In genomic region chr15:56629133-56629532, GRCh38 we compare ENCODE assay signal across 19 cellular contexts.
"Had no signal": no experiment of that assay in that cellular context is flagged by ENCODE, and none has a peak within 500 bp of the region (broad histone marks: within the 10 kb centered on the region; RNA-seq: fewer than 3 reads in every experiment).

No MANE protein-coding gene starts in this region.

- H3K9me3 ChIP-seq: gastrocnemius medialis, heart right ventricle, left lung, mucosa of descending colon, right atrium auricular region, suprapubic skin, thyroid gland, upper lobe of left lung, uterus had no signal

- H3K27ac Mint-ChIP-seq: stimulated activated effector memory CD8-positive, alpha-beta T cell treated with anti-CD3 and anti-CD28 coated beads, Interleukin-12 subunit alpha, Interleukin-12 subunit beta, amount 100 ng/mL, for 72 hours had no signal

- H3K4me3 Mint-ChIP-seq: naive thymus-derived CD8-positive, alpha-beta T cell; stimulated activated effector memory CD8-positive, alpha-beta T cell treated with anti-CD3 and anti-CD28 coated beads, Interleukin-12 subunit alpha, Interleukin-12 subunit beta, amount 100 ng/mL, for 72 hours had no signal

- H3K27me3 Mint-ChIP-seq: naive thymus-derived CD8-positive, alpha-beta T cell had no signal

- H3K27ac ChIP-seq: dorsolateral prefrontal cortex, gastrocnemius medialis, heart right ventricle, left lung, right atrium auricular region, suprapubic skin, thyroid gland, upper lobe of left lung, uterus had no signal

- ATAC-seq: gastrocnemius medialis; heart right ventricle; left lung; mucosa of descending colon; naive thymus-derived CD8-positive, alpha-beta T cell; stimulated activated effector memory CD8-positive, alpha-beta T cell treated with anti-CD3 and anti-CD28 coated beads, Interleukin-12 subunit alpha, Interleukin-12 subunit beta, amount 100 ng/mL, for 72 hours; stimulated activated naive CD8-positive, alpha-beta T cell treated with anti-CD3 and anti-CD28 coated beads, Interleukin-15, Interleukin-2, amounts not matched to agents 100 U/mL and 50 U/mL, for 24 hours had no signal

- H3K4me1 Mint-ChIP-seq: naive thymus-derived CD8-positive, alpha-beta T cell; stimulated activated effector memory CD8-positive, alpha-beta T cell treated with anti-CD3 and anti-CD28 coated beads, Interleukin-12 subunit alpha, Interleukin-12 subunit beta, amount 100 ng/mL, for 72 hours had no signal

- H3K36me3 ChIP-seq: thyroid gland, uterus had no signal

- H3K9me3 Mint-ChIP-seq: naive thymus-derived CD8-positive, alpha-beta T cell; stimulated activated effector memory CD8-positive, alpha-beta T cell treated with anti-CD3 and anti-CD28 coated beads, Interleukin-12 subunit alpha, Interleukin-12 subunit beta, amount 100 ng/mL, for 72 hours had no signal

- H3K4me3 ChIP-seq: dorsolateral prefrontal cortex, gastrocnemius medialis, heart right ventricle, left lung, mucosa of descending colon, right atrium auricular region, suprapubic skin, thyroid gland, upper lobe of left lung, uterus had no signal

- H3K27me3 ChIP-seq: dorsolateral prefrontal cortex, gastrocnemius medialis, heart right ventricle, left lung, right atrium auricular region, suprapubic skin, thyroid gland, upper lobe of left lung, uterus had no signal

- H3K4me1 ChIP-seq: gastrocnemius medialis, heart right ventricle, left lung, right atrium auricular region, suprapubic skin, thyroid gland, upper lobe of left lung, uterus had no signal

- DNase-seq: cortex of kidney; dorsolateral prefrontal cortex; effector CD8-positive, alpha-beta T cell; gastrocnemius medialis; heart right ventricle; hypothalamus; islet precursor cell; left lung; mucosa of descending colon; naive thymus-derived CD8-positive, alpha-beta T cell; stimulated activated CD4-positive, alpha-beta T cell treated with anti-CD3 and anti-CD28 coated beads, Interleukin-4, amount 100 ng/mL, for 1 hour; stimulated activated CD8-positive, alpha-beta memory T cell treated with anti-CD3 and anti-CD28 coated beads, Interleukin-4, amount 100 ng/mL, for 48 hours; stimulated activated naive CD8-positive, alpha-beta T cell treated with anti-CD3 and anti-CD28 coated beads, Interleukin-15, Interleukin-2, amounts not matched to agents 100 U/mL and 50 U/mL, for 24 hours; thyroid gland; upper lobe of left lung; uterus had no signal
